In the genomic region with DNA sequence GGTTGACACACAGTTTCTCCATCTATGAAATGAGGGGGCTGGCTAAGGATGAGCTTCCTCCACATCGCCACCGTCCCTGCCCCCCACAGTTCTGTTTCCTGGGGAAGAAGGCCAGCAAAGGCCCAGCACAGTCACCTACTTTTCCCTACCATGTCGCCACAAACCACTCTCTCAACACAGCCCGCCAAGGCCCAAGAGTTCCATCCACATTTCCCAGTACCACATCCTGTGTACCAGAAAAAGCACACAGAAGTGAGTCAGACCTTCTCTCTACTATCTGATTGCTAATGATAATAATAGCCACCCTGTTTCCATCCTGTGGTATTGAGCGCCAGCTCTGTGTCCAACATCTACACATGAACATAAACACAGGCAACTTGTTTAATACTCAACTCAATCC, we compare ENCODE assay signal across 10 cellular contexts. TPM values are rescaled to one million over a fixed set of nuclear protein-coding genes. Genes with fewer than 3 reads are reported as not detected.
A peak's percentile ranks its signal among the peaks of the same experiment; 100 is the strongest.
DNase-seq lines count a peak whose midpoint lies in the region; ATAC-seq, FAIRE-seq and TF ChIP-seq lines count a peak whose summit lies in the region.
"Had no signal": no experiment of that assay in that cellular context is flagged by ENCODE, and none has a peak within 500 bp of the region (broad histone marks: within the 10 kb centered on the region; RNA-seq: fewer than 3 reads in every experiment).

No MANE protein-coding gene starts in this region.

- peak; percentile 72 for DNase-seq in NK-92 treated with Interleukin-12 subunit alpha and Interleukin-12 subunit beta, amount 100 ng/mL, for 24 hours (lab: John Stamatoyannopoulos, UW)
- DNase-seq in NK-92 (lab: John Stamatoyannopoulos, UW; ENCODE audit: unreplicated experiment): no peak
- peak; percentile 60 for DNase-seq in OCI-M1 (lab: John Stamatoyannopoulos, UW)
- DNase-seq in bronchial epithelial cell (ENCODE audit: low read depth): peak; percentile 68
- DNase-seq in stimulated activated CD8-positive, alpha-beta memory T cell treated with anti-CD3 and anti-CD28 coated beads, Interleukin-2, amount 100 ng/mL, for 48 hours (ENCODE audit: low read depth in 2 of 2): peak; percentile 13 to 50
- no peak for DNase-seq in SJCRH30
- no peak for DNase-seq in midbrain (lab: John Stamatoyannopoulos, UW)
- DNase-seq: SW 1271 had no signal

- H3K9me3 ChIP-seq in SJCRH30 (replicated peaks): peaks cover 10% of the 10 kb centered on the region; the same call in 1 of the 2 replicates

- no peak overlapping the region for H3K27ac ChIP-seq in SJCRH30
- H3K27ac ChIP-seq: 22Rv1 had no signal

- no peak for ATAC-seq in HG03520 (IDR thresholded peaks at IDR 0.05; ENCODE audit: unreplicated experiment)

- no peak overlapping the region for H3K4me3 ChIP-seq in bronchial epithelial cell (ENCODE audit: low read depth, low read length)
- no peak overlapping the region for H3K4me3 ChIP-seq in SJCRH30

- 0 out of 2 replicates have a peak, but pooled peaks cover 3% of the 10 kb centered on the region for H3K4me1 ChIP-seq in SJCRH30

- H3K27me3 ChIP-seq in bronchial epithelial cell (ENCODE audit: control insufficient read depth, insufficient read depth, low read length): no peaks in the 10 kb centered on the region
- no peaks in the 10 kb centered on the region for H3K27me3 ChIP-seq in SJCRH30

- no peak for FAIRE-seq in bronchial epithelial cell (lab: Jason Lieb, UNC)

- H3K36me3 ChIP-seq in bronchial epithelial cell (ENCODE audit: control insufficient read depth, insufficient read depth, low read length): no peaks in the 10 kb centered on the region
- no peaks in the 10 kb centered on the region for H3K36me3 ChIP-seq in SJCRH30

- TF ChIP-seq CTCF in bronchial epithelial cell (IDR thresholded peaks at IDR 0.05; ENCODE audit: insufficient read depth, low read length, severe bottlenecking): no peak

RNA-seq across cellular contexts. Expression of a gene that starts 30.3 kb away (rescaled TPM):
- 2.1 and 2.2 TPM in 2 replicates for total RNA-seq in bronchial epithelial cell
- 19.6 and 21.1 TPM in 2 replicates for total RNA-seq in SJCRH30 (2014; rRNA removed; shearing (Covaris generic))

Comparison
In these comparisons a context has a peak if more than half of its experiments do, and no peak if none do; other contexts are left out.
1. DNase-seq: peak in NK-92 treated with Interleukin-12 subunit alpha and Interleukin-12 subunit beta, amount 100 ng/mL, for 24 hours (single experiment), OCI-M1 (single experiment), bronchial epithelial cell (single experiment) and stimulated activated CD8-positive, alpha-beta memory T cell treated with anti-CD3 and anti-CD28 coated beads, Interleukin-2, amount 100 ng/mL, for 48 hours (2 of 2); none in NK-92 (single experiment), SJCRH30 (0 of 2) and midbrain (single experiment).